ENCODE assay signal across 6 cellular contexts in genomic region chr17:34349748-34350147, GRCh38. TPM values are rescaled to one million over a fixed set of nuclear protein-coding genes. Genes with fewer than 3 reads are reported as not detected.
"Had no signal": no experiment of that assay in that cellular context is flagged by ENCODE, and none has a peak within 500 bp of the region (broad histone marks: within the 10 kb centered on the region; RNA-seq: fewer than 3 reads in every experiment).

No MANE protein-coding gene starts in this region.

- H3K4me2 ChIP-seq: GM23338 had no signal

- DNase-seq: H9, HCEC 1CT, IMR-90 had no signal

- ATAC-seq: GM23338 had no signal

- H3K4me3 ChIP-seq: GM23338 had no signal

- H2AFZ ChIP-seq: GM23338 had no signal

RNA-seq across cellular contexts. Expression of gene CCL13, which starts 6.5 kb away (rescaled TPM):
- total RNA-seq: GM23338, H1, H9, HT-29 had no signal
- polyA plus RNA-seq: GM23338, H1, IMR-90 had no signal

RNA-seq across cellular contexts. Expression of gene CCL1, which starts 13.3 kb away (rescaled TPM):
- total RNA-seq: GM23338, H1, H9, HT-29, IMR-90 had no signal
- polyA plus RNA-seq: GM23338, H1, IMR-90 had no signal

RNA-seq across cellular contexts. Expression of gene CCL8, which starts 30.5 kb away (rescaled TPM):
- total RNA-seq: GM23338, H1, H9, HT-29, IMR-90 had no signal
- polyA plus RNA-seq: GM23338, H1, IMR-90 had no signal
